In the genomic region with DNA sequence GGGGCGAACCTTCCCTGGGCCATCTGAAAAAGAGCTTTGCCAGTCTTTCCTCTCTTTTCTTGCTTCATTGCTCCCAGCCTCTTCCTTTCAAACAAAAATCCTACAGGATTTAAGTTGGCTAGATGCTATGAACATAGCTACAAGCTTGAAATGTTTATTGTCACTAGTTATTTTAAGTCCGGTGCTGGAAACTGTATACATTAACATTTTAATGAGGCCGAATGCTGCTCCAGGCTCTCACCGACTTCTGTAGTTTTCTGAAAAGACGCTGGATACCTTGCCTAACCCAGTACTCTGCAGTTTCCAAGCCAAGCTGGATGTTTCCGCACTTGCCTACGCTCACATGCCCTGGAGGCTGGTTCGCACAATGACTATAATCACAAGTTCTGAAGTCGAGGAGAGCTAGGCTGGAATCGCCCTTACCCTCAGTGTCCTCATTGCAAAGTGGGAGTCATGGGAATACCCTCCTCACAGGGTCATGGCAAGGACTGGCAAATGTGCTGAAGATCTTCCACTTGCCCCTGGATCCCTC, we compare ENCODE assay signal across 11 cellular contexts. TPM values are rescaled to one million over a fixed set of nuclear protein-coding genes. Genes with fewer than 3 reads are reported as not detected.
DNase-seq lines count a peak whose midpoint lies in the region; ATAC-seq and TF ChIP-seq lines count a peak whose summit lies in the region.
"Had no signal": no experiment of that assay in that cellular context is flagged by ENCODE, and none has a peak within 500 bp of the region (broad histone marks: within the 10 kb centered on the region; RNA-seq: fewer than 3 reads in every experiment).

No MANE protein-coding gene starts in this region.

- peak overlapping the region; percentile 54 for H2AFZ ChIP-seq in PC-3 (ENCODE audit: low read length)

- no peaks in the 10 kb centered on the region for H3K27me3 ChIP-seq in PC-3 (ENCODE audit: low read length)

- H3K27ac ChIP-seq in PC-3 (ENCODE audit: low read length) = peak overlapping the region; percentile 98

- peak; percentile 9 for DNase-seq in ACHN
- no peak for DNase-seq in PC-3
- DNase-seq in epithelial cell of proximal tubule (ENCODE audit: low read depth) = peak; percentile 35
- DNase-seq in occipital lobe (lab: John Stamatoyannopoulos, UW) = peak; percentile 26
- no peak for DNase-seq in activated CD4-positive, alpha-beta T cell treated with anti-CD3 and anti-CD28 coated beads, Interleukin-2, amount 50 U/mL, for 48 hours
- no peak for DNase-seq in NCI-H82 (lab: John Stamatoyannopoulos, UW)
- no peak for DNase-seq in activated CD8-positive, alpha-beta memory T cell treated with anti-CD3 and anti-CD28 coated beads, Interleukin-2, amount 50 U/mL, for 48 hours
- DNase-seq in activated effector memory CD4-positive, alpha-beta T cell treated with anti-CD3 and anti-CD28 coated beads, Interleukin-2, amount 50 U/mL, for 16 hours = no peak
- DNase-seq: DND-41; effector CD8-positive, alpha-beta T cell; NCI-H2029 treated with DMSO at 0.1 percent for 48 hours had no signal

- no peaks in the 10 kb centered on the region for H3K9me2 ChIP-seq in PC-3 (replicated peaks; ENCODE audit: low read length)

- H3K4me3 ChIP-seq in PC-3 (ENCODE audit: low read length) (peak overlapping the region; percentile 57), epithelial cell of proximal tubule (ENCODE audit: low read depth, low read length) (peak overlapping the region; percentile 48)

- H3K79me2 ChIP-seq in PC-3 (ENCODE audit: low read length) = 0 out of 2 replicates have a peak, but pooled peaks cover 14% of the 10 kb centered on the region

- BruUV-seq in PC-3 (replicated peaks; lab: Mats Ljungman, UMichigan) = no TSS peak

- no peaks in the 10 kb centered on the region for H3K36me3 ChIP-seq in PC-3 (ENCODE audit: low read depth, low read length)

- TF ChIP-seq CTCF in PC-3 (conservative IDR thresholded peaks at IDR 0.05; ENCODE audit: low read depth, low read length) (no peak), epithelial cell of proximal tubule (conservative IDR thresholded peaks at IDR 0.05; ENCODE audit: low read depth, low read length) (no peak)

- H3K9ac ChIP-seq in PC-3 (ENCODE audit: low read length) = peak overlapping the region; percentile 80

- CTCF ChIA-PET in PC-3 (lab: Charles Lee) = interaction anchor here (0.7 to 2.2 kb wide), 4 partner anchors 36 to 71 kb away, joined by 3 to 11 read pairs (median 8); no protein-coding TSS in a partner anchor

- H3F3A ChIP-seq in PC-3 (ENCODE audit: low read length, unreplicated experiment) = peaks cover 17% of the 10 kb centered on the region

- H4K20me1 ChIP-seq in PC-3 (ENCODE audit: low read length) = no peaks in the 10 kb centered on the region

- H3K4me1 ChIP-seq in PC-3 (ENCODE audit: insufficient read depth, low read length) = peaks cover 61% of the 10 kb centered on the region

- in situ Hi-C loops in ACHN (cut with HindIII; ENCODE audit: low pct_ligation_motif_present, low pct_unique_long_range_greater_than_20kb, low sequenced_read_pairs) = no loop called here

- intact Hi-C loops in PC-3 (cut with micrococcal nuclease) = loop anchor here (1.0 to 2.0 kb wide), 2 partner anchors 7 to 36 kb away; no protein-coding TSS in a partner anchor

- H3K9me3 ChIP-seq in PC-3 (ENCODE audit: low read length) = no peaks in the 10 kb centered on the region

- H3K4me2 ChIP-seq in PC-3 (ENCODE audit: low read length) = peak overlapping the region; percentile 85

- ATAC-seq in PC-3 = no peak

- POLR2A ChIA-PET in PC-3 (lab: Charles Lee; ENCODE audit: unreplicated experiment) = interaction anchor here (0.7 kb wide), 2 partner anchors 80 to 206 kb away, joined by 3 to 10 read pairs; partner anchors contain the start of genes ISCA2 and NPC2

RNA-seq across cellular contexts. Expression of gene LTBP2, which starts 39.1 kb away (rescaled TPM):
- total RNA-seq in PC-3 (2014; rRNA removed) (17.4 and 18.1 TPM in 2 replicates), epithelial cell of proximal tubule (33.1 and 39.5 TPM in 2 replicates), occipital lobe (0.94 TPM)

Comparison
In these comparisons a context has a peak if more than half of its experiments do, and no peak if none do; other contexts are left out.
1. DNase-seq: peak in ACHN (single experiment), epithelial cell of proximal tubule (single experiment) and occipital lobe (single experiment); none in PC-3 (single experiment), activated CD4-positive, alpha-beta T cell treated with anti-CD3 and anti-CD28 coated beads, Interleukin-2, amount 50 U/mL, for 48 hours (0 of 2), NCI-H82 (single experiment), activated CD8-positive, alpha-beta memory T cell treated with anti-CD3 and anti-CD28 coated beads, Interleukin-2, amount 50 U/mL, for 48 hours (single experiment) and activated effector memory CD4-positive, alpha-beta T cell treated with anti-CD3 and anti-CD28 coated beads, Interleukin-2, amount 50 U/mL, for 16 hours (single experiment).